ENCODE assay signal across 36 cellular contexts in the genomic region with DNA sequence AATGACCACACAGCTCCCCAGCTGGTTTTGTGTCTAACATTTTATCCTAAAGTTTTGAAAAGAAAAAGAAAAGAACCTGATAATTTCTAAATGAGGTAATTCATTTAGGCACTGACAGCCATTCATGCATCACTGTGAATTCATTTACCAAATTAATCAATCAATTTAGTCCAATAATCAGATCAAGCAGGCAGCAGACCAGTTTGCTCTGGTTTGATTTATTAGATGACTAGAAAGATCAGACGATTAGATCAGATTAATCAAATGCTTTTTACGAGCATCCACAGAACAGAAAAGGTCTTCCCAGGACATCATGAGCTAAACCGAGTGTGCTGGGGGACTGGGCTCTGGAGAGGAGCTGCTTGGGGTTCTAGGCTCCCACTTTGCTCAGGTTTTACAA.
"Had no signal": no experiment of that assay in that cellular context is flagged by ENCODE, and none has a peak within 500 bp of the region (broad histone marks: within the 10 kb centered on the region; RNA-seq: fewer than 3 reads in every experiment).

No MANE protein-coding gene starts in this region.

- FAIRE-seq: K562 had no signal

- H3K27ac Mint-ChIP-seq: activated CD4-positive, alpha-beta T cell treated with anti-CD3 and anti-CD28 coated beads, Interleukin-2, amount 10 ng/mL, durations not matched to agents 24 days and 14 days; activated CD8-positive, alpha-beta T cell treated with anti-CD3 and anti-CD28 coated beads for 36 hours; activated naive CD8-positive, alpha-beta T cell treated with anti-CD3 and anti-CD28 coated beads for 36 hours; activated T-cell treated with anti-CD3 and anti-CD28 coated beads, Interleukin-2, amount 50 U/mL, for 72 hours; activated T-helper 17 cell treated with anti-CD3 and anti-CD28 coated beads, Interleukin-2, amount 50 U/mL, for 72 hours had no signal

- H3K27me3 Mint-ChIP-seq: activated CD4-positive, alpha-beta T cell treated with anti-CD3 and anti-CD28 coated beads, Interleukin-2, amount 10 ng/mL, durations not matched to agents 24 days and 14 days; activated T-helper 17 cell treated with anti-CD3 and anti-CD28 coated beads, Interleukin-2, amount 50 U/mL, for 72 hours had no signal

- H3K9me3 ChIP-seq: Peyer's patch, SJSA1 had no signal

- H3K36me3 Mint-ChIP-seq: activated naive CD8-positive, alpha-beta T cell treated with anti-CD3 and anti-CD28 coated beads for 36 hours had no signal

- H3K36me3 ChIP-seq: brain microvascular endothelial cell, Peyer's patch, SJSA1 had no signal

- DNase-seq: activated CD4-positive, alpha-beta T cell treated with anti-CD3 and anti-CD28 coated beads, Interleukin-2, amount 10 ng/mL, durations not matched to agents 24 days and 14 days; activated CD4-positive, alpha-beta T cell treated with anti-CD3 and anti-CD28 coated beads, Interleukin-2, amount 50 U/mL, for 4 hours; activated CD8-positive, alpha-beta T cell treated with anti-CD3 and anti-CD28 coated beads for 36 hours; activated effector memory CD4-positive, alpha-beta T cell treated with anti-CD3 and anti-CD28 coated beads, Interleukin-2, amount 50 U/mL, for 16 hours; activated naive CD4-positive, alpha-beta T cell; activated naive CD4-positive, alpha-beta T cell treated with anti-CD3 and anti-CD28 coated beads, Interleukin-2, amount 50 U/mL, for 16 hours; activated naive CD8-positive, alpha-beta T cell treated with anti-CD3 and anti-CD28 coated beads for 36 hours; activated T-cell treated with anti-CD3 and anti-CD28 coated beads, Interleukin-2, amount 50 U/mL, for 1 hour; activated T-cell treated with anti-CD3 and anti-CD28 coated beads, Interleukin-2, amount 50 U/mL, for 72 hours; amniotic stem cell; aorta; brain microvascular endothelial cell; central memory CD4-positive, alpha-beta T cell; NCI-H1092 treated with DMSO at 0.1 percent for 48 hours; NCI-H1417; NCI-H146; NCI-H187; NCI-H2029 treated with DMSO at 0.1 percent for 48 hours; NCI-H2107; NCI-H2171 treated with DMSO at 0.1 percent for 48 hours; NCI-H2227 treated with DMSO at 0.1 percent for 48 hours; NCI-H446; NCI-H510A treated with DMSO at 0.1 percent for 48 hours; NCI-H526 treated with DMSO at 0.1 percent for 48 hours; NCI-H774; PC-3; Peyer's patch; RPMI8226; SHP77 treated with DMSO at 0.1 percent for 48 hours; SW 1271; T-helper 1 cell; T-helper 2 cell; T-helper 9 cell had no signal

- H3K4me1 Mint-ChIP-seq: activated CD4-positive, alpha-beta T cell treated with anti-CD3 and anti-CD28 coated beads, Interleukin-2, amount 10 ng/mL, durations not matched to agents 24 days and 14 days; activated naive CD8-positive, alpha-beta T cell treated with anti-CD3 and anti-CD28 coated beads for 36 hours; activated T-helper 17 cell treated with anti-CD3 and anti-CD28 coated beads, Interleukin-2, amount 50 U/mL, for 72 hours had no signal

- H3K27ac ChIP-seq: brain microvascular endothelial cell, Peyer's patch, SJSA1 had no signal

- H3K4me3 Mint-ChIP-seq: activated CD4-positive, alpha-beta T cell treated with anti-CD3 and anti-CD28 coated beads, Interleukin-2, amount 10 ng/mL, durations not matched to agents 24 days and 14 days; activated CD8-positive, alpha-beta T cell treated with anti-CD3 and anti-CD28 coated beads for 36 hours; activated naive CD8-positive, alpha-beta T cell treated with anti-CD3 and anti-CD28 coated beads for 36 hours; activated T-cell treated with anti-CD3 and anti-CD28 coated beads, Interleukin-2, amount 50 U/mL, for 72 hours; activated T-helper 17 cell treated with anti-CD3 and anti-CD28 coated beads, Interleukin-2, amount 50 U/mL, for 72 hours had no signal

- H3K27me3 ChIP-seq: brain microvascular endothelial cell, Peyer's patch, SJSA1 had no signal

- H3K9me3 Mint-ChIP-seq: activated CD4-positive, alpha-beta T cell treated with anti-CD3 and anti-CD28 coated beads, Interleukin-2, amount 10 ng/mL, durations not matched to agents 24 days and 14 days; activated CD8-positive, alpha-beta T cell treated with anti-CD3 and anti-CD28 coated beads for 36 hours; activated naive CD8-positive, alpha-beta T cell treated with anti-CD3 and anti-CD28 coated beads for 36 hours; activated T-cell treated with anti-CD3 and anti-CD28 coated beads, Interleukin-2, amount 50 U/mL, for 72 hours; activated T-helper 17 cell treated with anti-CD3 and anti-CD28 coated beads, Interleukin-2, amount 50 U/mL, for 72 hours had no signal

- ATAC-seq: activated CD8-positive, alpha-beta T cell treated with anti-CD3 and anti-CD28 coated beads for 36 hours; activated T-cell treated with anti-CD3 and anti-CD28 coated beads, Interleukin-2, amount 50 U/mL, for 72 hours; activated T-helper 17 cell treated with anti-CD3 and anti-CD28 coated beads, Interleukin-2, amount 50 U/mL, for 72 hours; K562; PC-3 had no signal

- H3K4me1 ChIP-seq: Peyer's patch had no signal

- H3K4me3 ChIP-seq: K562, Peyer's patch, SJSA1 had no signal
